25 cellular contexts compared by ENCODE assay signal in genomic region chr14:99674064-99674650, GRCh38. TPM values are rescaled to one million over a fixed set of nuclear protein-coding genes. Genes with fewer than 3 reads are reported as not detected.
A peak's percentile ranks its signal among the peaks of the same experiment; 100 is the strongest.
DNase-seq lines count a peak whose midpoint lies in the region; TF ChIP-seq lines count a peak whose summit lies in the region.
"Had no signal": no experiment of that assay in that cellular context is flagged by ENCODE, and none has a peak within 500 bp of the region (broad histone marks: within the 10 kb centered on the region; RNA-seq: fewer than 3 reads in every experiment).

No MANE protein-coding gene starts in this region.

- TF ChIP-seq EP300 in sigmoid colon (IDR thresholded peaks at IDR 0.05): no peak

- 95 to 96% methylated on average over 9 of the region's 9 CpGs for WGBS in sigmoid colon, 2 donors

- H3K9ac ChIP-seq in KMS-11: peak overlapping the region; percentile 53; the same call in 1 of the 2 replicates

- H3K79me2 ChIP-seq in KMS-11 (ENCODE audit: insufficient read depth, low read depth): no peaks in the 10 kb centered on the region

- no peaks in the 10 kb centered on the region for H4K20me1 ChIP-seq in KMS-11 (ENCODE audit: insufficient read depth)

- H3K4me3 ChIP-seq in KMS-11 (IDR thresholded peaks at IDR 0.05; ENCODE audit: insufficient read depth, low read depth, low read length) (no peak overlapping the region), sigmoid colon (no peak overlapping the region)
- H3K4me3 ChIP-seq: K562, Peyer's patch, SJCRH30 had no signal

- H3K4me1 ChIP-seq in KMS-11 (ENCODE audit: low read depth, poor library complexity, severe bottlenecking) (peaks cover 36% of the 10 kb centered on the region), sigmoid colon (peaks cover 0 to 4% (median 0%) of the 10 kb centered on the region in 4 donors)
- H3K4me1 ChIP-seq: SJCRH30 had no signal

- H2AFZ ChIP-seq in KMS-11 (ENCODE audit: low read depth): no peak overlapping the region; the same call in 1 of the 2 replicates

- peaks cover 0 to 8% (median 3%) of the 10 kb centered on the region in 4 donors for H3K9me3 ChIP-seq in sigmoid colon
- H3K9me3 ChIP-seq: SJCRH30 had no signal

- TF ChIP-seq POLR2A in sigmoid colon (IDR thresholded peaks at IDR 0.05): no peak

- peak overlapping the region; percentile 77 for H3K27ac ChIP-seq in KMS-11
- H3K27ac ChIP-seq in caudate nucleus (ENCODE audit: low read depth, low read length): peak overlapping the region; percentile 36
- peak overlapping the region; percentile 30 for H3K27ac ChIP-seq in layer of hippocampus (ENCODE audit: low read depth, low read length)
- H3K27ac ChIP-seq in sigmoid colon: no peak overlapping the region
- H3K27ac ChIP-seq: Peyer's patch, SJCRH30 had no signal

- H3K27me3 ChIP-seq in KMS-11 (ENCODE audit: insufficient read depth, low read depth) (no peaks in the 10 kb centered on the region), layer of hippocampus (ENCODE audit: control insufficient read depth, insufficient read depth, low read length) (no peaks in the 10 kb centered on the region), sigmoid colon (no peaks in the 10 kb centered on the region)
- H3K27me3 ChIP-seq: Peyer's patch, SJCRH30 had no signal

- intact Hi-C loops in sigmoid colon (cut with DNase I): no loop called here

- H3K36me3 ChIP-seq in KMS-11 (ENCODE audit: insufficient read depth) (no peaks in the 10 kb centered on the region), sigmoid colon (peaks cover 0 to 4% (median 0%) of the 10 kb centered on the region in 4 donors)
- H3K36me3 ChIP-seq: Peyer's patch, SJCRH30 had no signal

- TF ChIP-seq CTCF in KMS-11 (conservative IDR thresholded peaks at IDR 0.05; ENCODE audit: low read depth, low read length): no peak
- TF ChIP-seq CTCF in sigmoid colon (IDR thresholded peaks at IDR 0.05): no peak

- H3K4me2 ChIP-seq in KMS-11: peak overlapping the region; percentile 91

- DNase-seq in caudate nucleus (lab: John Stamatoyannopoulos, UW) (no peak), sigmoid colon (peak; percentile 40), hippocampal formation (lab: John Stamatoyannopoulos, UW) (no peak), NCI-H128 (lab: John Stamatoyannopoulos, UW; ENCODE audit: unreplicated experiment) (no peak)
- no peak for DNase-seq in activated CD4-positive, CD25-positive, alpha-beta regulatory T cell treated with anti-CD3 and anti-CD28 coated beads, Interleukin-2, amount 50 U/mL, for 72 hours
- DNase-seq: C1 segment of cervical spinal cord; CD4-positive, alpha-beta memory T cell; COR-L47; DMS53; H7; MV-4-11; NCI-H1105; NCI-H2029; NCI-H446; NCI-H526; OCI-M1; Peyer's patch; SJCRH30 had no signal

RNA-seq across cellular contexts. Expression of gene CYP46A1, which starts 9.9 kb away (rescaled TPM):
- 1 to 10 TPM in 3 of 4 donors, under 1 TPM in 1; 0.36 to 2.0 (median 1.6) TPM for total RNA-seq in sigmoid colon
- polyA plus RNA-seq in sigmoid colon: under 1 TPM in 2 of 3 donors, not detected in 1; under 0.01 to 0.35 TPM
- total RNA-seq: A673, HepG2, HT1080, K562 had no signal
- polyA plus RNA-seq: CD4-positive, alpha-beta memory T cell; HepG2; K562 had no signal

RNA-seq across cellular contexts. Expression of gene HHIPL1, which starts 29.2 kb away (rescaled TPM):
- 10 to 100 TPM in 1 of 4 donors, 1 to 10 TPM in 3; 3.6 to 10.8 (median 7.0) TPM for total RNA-seq in sigmoid colon
- polyA plus RNA-seq in sigmoid colon: under 1 TPM in 1 of 3 donors, not detected in 2; 0.80 TPM
- total RNA-seq: HepG2, HT1080, K562, MCF 10A, SJCRH30 had no signal
- polyA plus RNA-seq: CD4-positive, alpha-beta memory T cell; HepG2; K562 had no signal

Comparison
In these comparisons a context has a peak if more than half of its experiments do, and no peak if none do; other contexts are left out.
1. H3K27ac ChIP-seq: peak in KMS-11 (single experiment), caudate nucleus (single experiment) and layer of hippocampus (single experiment); none in sigmoid colon (0 of 4).